In the genomic region with DNA sequence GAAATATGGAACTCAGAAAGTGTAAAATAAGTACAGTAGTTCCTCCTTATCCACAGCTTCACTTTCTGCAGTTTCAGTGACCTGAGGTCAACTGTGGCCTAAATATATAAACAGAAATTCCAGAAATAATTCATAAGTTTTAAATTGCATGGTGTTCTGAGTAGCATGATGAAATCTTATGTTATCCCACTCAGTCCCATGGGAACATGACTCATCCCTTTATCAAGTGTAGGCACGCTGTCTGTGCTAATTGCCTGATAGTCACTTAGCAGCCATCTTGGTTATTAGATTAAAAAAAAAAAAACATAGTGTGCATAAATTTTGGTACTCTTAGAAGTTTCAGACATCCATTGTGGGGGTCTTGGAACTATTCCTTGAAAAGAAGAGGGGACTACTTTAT, we compare ENCODE assay signal across 12 cellular contexts.
A peak's percentile ranks its signal among the peaks of the same experiment; 100 is the strongest.
DNase-seq lines count a peak whose midpoint lies in the region; ATAC-seq, FAIRE-seq and TF ChIP-seq lines count a peak whose summit lies in the region.
"Had no signal": no experiment of that assay in that cellular context is flagged by ENCODE, and none has a peak within 500 bp of the region (broad histone marks: within the 10 kb centered on the region; RNA-seq: fewer than 3 reads in every experiment).

No MANE protein-coding gene starts in this region.

- POLR2A ChIA-PET in A673 (lab: Charles Lee; ENCODE audit: low non-redundant PET), result no interaction called here

- H3K9ac ChIP-seq in astrocyte (ENCODE audit: low read length), result no peak overlapping the region

- DNase-seq in A673 (ENCODE audit: low spot score) (peak; percentile 0), M059J (ENCODE audit: low read depth) (peak; percentile 3), astrocyte (ENCODE audit: low read depth) (peak; percentile 2), foreskin fibroblast (peak; percentile 8 to 85), Kasumi-1 (lab: John Stamatoyannopoulos, UW) (no peak), uterus (no peak)
- no peak for DNase-seq in activated CD4-positive, alpha-beta T cell treated with anti-CD3 and anti-CD28 coated beads for 4 hours
- DNase-seq in activated naive CD4-positive, alpha-beta T cell treated with anti-CD3 and anti-CD28 coated beads, Interleukin-2, amount 50 U/mL, for 72 hours (ENCODE audit: low spot score in 2 of 2), result no peak
- DNase-seq: activated T-cell treated with anti-CD3 and anti-CD28 coated beads for 4 hours, dorsolateral prefrontal cortex, ovary had no signal

- H3K4me1 Mint-ChIP-seq in astrocyte (ENCODE audit: low read depth, unreplicated experiment), result no peaks in the 10 kb centered on the region

- ATAC-seq in activated naive CD4-positive, alpha-beta T cell treated with anti-CD3 and anti-CD28 coated beads, Interleukin-2, amount 50 U/mL, for 72 hours, result no peak
- ATAC-seq: activated CD4-positive, CD25-positive, alpha-beta regulatory T cell treated with anti-CD3 and anti-CD28 coated beads, Interleukin-2, amount 50 U/mL, for 24 hours had no signal

- no peak overlapping the region for H3K4me3 ChIP-seq in A673 (ENCODE audit: low read depth, low read length, poor library complexity, severe bottlenecking)
- H3K4me3 ChIP-seq in astrocyte (ENCODE audit: insufficient read depth, low read depth, low read length), result no peak overlapping the region
- no peak overlapping the region for H3K4me3 ChIP-seq in foreskin fibroblast (ENCODE audit: low read depth in 1 of 2, low read length in 2 of 2)
- H3K4me3 ChIP-seq in uterus, result no peak overlapping the region
- H3K4me3 ChIP-seq: dorsolateral prefrontal cortex, ovary had no signal

- H3K27ac Mint-ChIP-seq in astrocyte (ENCODE audit: unreplicated experiment), result peak overlapping the region; percentile 69
- H3K27ac Mint-ChIP-seq in activated naive CD4-positive, alpha-beta T cell treated with anti-CD3 and anti-CD28 coated beads, Interleukin-2, amount 50 U/mL, for 72 hours, result no peak overlapping the region

- H3K4me1 ChIP-seq in A673 (ENCODE audit: insufficient read depth, low read length, poor library complexity, severe bottlenecking) (no peaks in the 10 kb centered on the region), astrocyte (ENCODE audit: insufficient read depth, low read length) (no peaks in the 10 kb centered on the region), uterus (no peaks in the 10 kb centered on the region)

- no peak overlapping the region for H3K4me3 Mint-ChIP-seq in astrocyte (ENCODE audit: unreplicated experiment)

- H2AFZ ChIP-seq in astrocyte (ENCODE audit: low read depth, low read length), result no peak overlapping the region

- TF ChIP-seq POLR2A in uterus (IDR thresholded peaks at IDR 0.05), result no peak

- FAIRE-seq in astrocyte (lab: Jason Lieb, UNC), result no peak

- no peaks in the 10 kb centered on the region for H3K27me3 ChIP-seq in A673 (replicated peaks; ENCODE audit: insufficient read depth, low read depth, low read length, poor library complexity)
- H3K27me3 ChIP-seq in astrocyte (ENCODE audit: insufficient read depth, low read length), result no peaks in the 10 kb centered on the region
- peaks cover 0 to 8% of the 10 kb centered on the region in 2 donors for H3K27me3 ChIP-seq in uterus
- H3K27me3 ChIP-seq: dorsolateral prefrontal cortex, ovary had no signal

- no peaks in the 10 kb centered on the region for H3K36me3 Mint-ChIP-seq in astrocyte (ENCODE audit: low read depth, unreplicated experiment)
- no peaks in the 10 kb centered on the region for H3K36me3 Mint-ChIP-seq in activated naive CD4-positive, alpha-beta T cell treated with anti-CD3 and anti-CD28 coated beads, Interleukin-2, amount 50 U/mL, for 72 hours

- H4K20me1 ChIP-seq in astrocyte (ENCODE audit: insufficient read depth, low read length), result no peaks in the 10 kb centered on the region

- TF ChIP-seq CTCF in A673 (conservative IDR thresholded peaks at IDR 0.05; ENCODE audit: low read depth, low read length) (no peak), astrocyte (IDR thresholded peaks at IDR 0.05; ENCODE audit: insufficient read depth, low read depth, low read length) (no peak), foreskin fibroblast (IDR thresholded peaks at IDR 0.05; ENCODE audit: low read depth, low read length) (no peak), uterus (IDR thresholded peaks at IDR 0.05) (no peak)

- H3K9me3 ChIP-seq in A673 (ENCODE audit: low read depth, low read length, poor library complexity, severe bottlenecking) (no peaks in the 10 kb centered on the region), astrocyte (ENCODE audit: insufficient read depth, low read depth, low read length) (no peaks in the 10 kb centered on the region), uterus (no peaks in the 10 kb centered on the region)
- H3K9me3 ChIP-seq: ovary had no signal

- H3K27me3 Mint-ChIP-seq in astrocyte (ENCODE audit: low read depth, unreplicated experiment), result no peaks in the 10 kb centered on the region

- H3K27ac ChIP-seq in A673 (ENCODE audit: low read depth, low read length, poor library complexity, severe bottlenecking) (no peak overlapping the region), astrocyte (ENCODE audit: low read depth, low read length) (no peak overlapping the region), uterus (no peak overlapping the region)
- H3K27ac ChIP-seq: dorsolateral prefrontal cortex, ovary had no signal

- H3K4me2 ChIP-seq in astrocyte (ENCODE audit: low read length), result no peak overlapping the region

- H3K36me3 ChIP-seq in A673 (ENCODE audit: insufficient read depth, low read length, poor library complexity, severe bottlenecking), result no peaks in the 10 kb centered on the region
- H3K36me3 ChIP-seq in astrocyte (ENCODE audit: insufficient read depth, low read length), result no peaks in the 10 kb centered on the region
- no peaks in the 10 kb centered on the region for H3K36me3 ChIP-seq in uterus
- H3K36me3 ChIP-seq: ovary had no signal

- H3K9me3 Mint-ChIP-seq in astrocyte (ENCODE audit: unreplicated experiment), result no peaks in the 10 kb centered on the region
- no peaks in the 10 kb centered on the region for H3K9me3 Mint-ChIP-seq in activated naive CD4-positive, alpha-beta T cell treated with anti-CD3 and anti-CD28 coated beads, Interleukin-2, amount 50 U/mL, for 72 hours

- H3K79me2 ChIP-seq in astrocyte (ENCODE audit: insufficient read depth, low read length), result no peaks in the 10 kb centered on the region

- no TSS peak for BruUV-seq in A673 (replicated peaks; lab: Mats Ljungman, UMichigan)

- intact Hi-C loops in A673 (cut with micrococcal nuclease; ENCODE audit: unreplicated experiment), result no loop called here
- intact Hi-C loops in uterus (cut with DNase I; ENCODE audit: low total_unique reads), result no loop called here

- CTCF ChIA-PET in A673 (lab: Charles Lee), result no interaction called here

Comparison
In these comparisons a context has a peak if more than half of its experiments do, and no peak if none do; other contexts are left out.
1. DNase-seq: peak in A673 (single experiment), M059J (single experiment), astrocyte (single experiment) and foreskin fibroblast (2 of 2); none in activated CD4-positive, alpha-beta T cell treated with anti-CD3 and anti-CD28 coated beads for 4 hours (0 of 2), activated naive CD4-positive, alpha-beta T cell treated with anti-CD3 and anti-CD28 coated beads, Interleukin-2, amount 50 U/mL, for 72 hours (0 of 2), Kasumi-1 (0 of 2) and uterus (0 of 2).